Comparison of ENCODE assay signal across 35 cellular contexts in genomic region chr16:26542198-26542597, GRCh38.
"Had no signal": no experiment of that assay in that cellular context is flagged by ENCODE, and none has a peak within 500 bp of the region (broad histone marks: within the 10 kb centered on the region; RNA-seq: fewer than 3 reads in every experiment).

No MANE protein-coding gene starts in this region.

- H3K4me1 Mint-ChIP-seq: activated B cell treated with CpG ODN at 0.5 μM for 24 hours; activated CD4-positive, alpha-beta memory T cell treated with anti-CD3 and anti-CD28 coated beads, Interleukin-2, amount 10 ng/mL, durations not matched to agents 7 days and 5 days; activated CD4-positive, alpha-beta T cell treated with anti-CD3 and anti-CD28 coated beads for 36 hours; activated CD4-positive, alpha-beta T cell treated with anti-CD3 and anti-CD28 coated beads, Interleukin-2, amount 10 ng/mL, durations not matched to agents 7 days and 5 days; activated CD8-positive, alpha-beta memory T cell treated with anti-CD3 and anti-CD28 coated beads, Interleukin-2, amount 10 ng/mL, durations not matched to agents 7 days and 5 days; activated naive CD8-positive, alpha-beta T cell treated with anti-CD3 and anti-CD28 coated beads for 36 hours; T-cell had no signal

- H3K27ac ChIP-seq: adrenal gland, body of pancreas, brain microvascular endothelial cell, breast epithelium, VCaP had no signal

- H3K36me3 Mint-ChIP-seq: activated CD8-positive, alpha-beta memory T cell treated with anti-CD3 and anti-CD28 coated beads, Interleukin-2, amount 10 ng/mL, durations not matched to agents 7 days and 5 days; activated naive CD4-positive, alpha-beta T cell treated with anti-CD3 and anti-CD28 coated beads, Interleukin-2, amount 50 U/mL, for 72 hours; activated naive CD8-positive, alpha-beta T cell treated with anti-CD3 and anti-CD28 coated beads for 36 hours; T-cell had no signal

- H3K4me1 ChIP-seq: adrenal gland, body of pancreas, breast epithelium had no signal

- H3K36me3 ChIP-seq: adrenal gland, brain microvascular endothelial cell, breast epithelium had no signal

- H3K4me3 ChIP-seq: adrenal gland, body of pancreas, breast epithelium had no signal

- H3K9me3 ChIP-seq: adrenal gland, body of pancreas, breast epithelium had no signal

- ATAC-seq: activated CD4-positive, alpha-beta T cell treated with anti-CD3 and anti-CD28 coated beads for 36 hours; activated CD4-positive, CD25-positive, alpha-beta regulatory T cell treated with anti-CD3 and anti-CD28 coated beads, Interleukin-2, amount 50 U/mL, for 24 hours; activated CD8-positive, alpha-beta memory T cell treated with anti-CD3 and anti-CD28 coated beads, Interleukin-2, amount 10 ng/mL, durations not matched to agents 7 days and 5 days; activated CD8-positive, alpha-beta T cell treated with anti-CD3 and anti-CD28 coated beads, Interleukin-2, amount 10 ng/mL, durations not matched to agents 7 days and 5 days; activated naive CD4-positive, alpha-beta T cell treated with anti-CD3 and anti-CD28 coated beads, Interleukin-2, amount 50 U/mL, for 72 hours; body of pancreas; T-cell had no signal

- H3K4me3 Mint-ChIP-seq: activated B cell treated with CpG ODN at 0.5 μM for 24 hours; activated CD4-positive, alpha-beta memory T cell treated with anti-CD3 and anti-CD28 coated beads, Interleukin-2, amount 10 ng/mL, durations not matched to agents 7 days and 5 days; activated CD4-positive, alpha-beta T cell treated with anti-CD3 and anti-CD28 coated beads for 36 hours; activated CD4-positive, alpha-beta T cell treated with anti-CD3 and anti-CD28 coated beads, Interleukin-2, amount 10 ng/mL, durations not matched to agents 7 days and 5 days; activated CD8-positive, alpha-beta memory T cell treated with anti-CD3 and anti-CD28 coated beads, Interleukin-2, amount 10 ng/mL, durations not matched to agents 7 days and 5 days; activated CD8-positive, alpha-beta T cell treated with anti-CD3 and anti-CD28 coated beads, Interleukin-2, amount 10 ng/mL, durations not matched to agents 7 days and 5 days; activated naive CD8-positive, alpha-beta T cell treated with anti-CD3 and anti-CD28 coated beads for 36 hours; activated T-cell treated with anti-CD3 and anti-CD28 coated beads, Interleukin-2, amount 50 U/mL, for 24 hours; T-cell; T-helper 2 cell treated with Interferon-gamma antibody and Interleukin-4, amounts not matched to agents 5 μg/mL and 100 μg/mL, for 36 hours had no signal

- DNase-seq: activated B cell treated with CpG ODN at 0.5 μM for 24 hours; activated CD4-positive, alpha-beta memory T cell treated with anti-CD3 and anti-CD28 coated beads, Interleukin-2, amount 10 ng/mL, durations not matched to agents 7 days and 5 days; activated CD4-positive, alpha-beta T cell treated with anti-CD3 and anti-CD28 coated beads for 1 hour; activated CD4-positive, alpha-beta T cell treated with anti-CD3 and anti-CD28 coated beads for 36 hours; activated CD4-positive, alpha-beta T cell treated with anti-CD3 and anti-CD28 coated beads for 48 hours; activated CD4-positive, alpha-beta T cell treated with anti-CD3 and anti-CD28 coated beads, Interleukin-2, amount 10 ng/mL, durations not matched to agents 7 days and 5 days; activated CD4-positive, alpha-beta T cell treated with anti-CD3 and anti-CD28 coated beads, Interleukin-2, amount 50 U/mL, for 48 hours; activated CD8-positive, alpha-beta memory T cell treated with anti-CD3 and anti-CD28 coated beads for 24 hours; activated CD8-positive, alpha-beta memory T cell treated with anti-CD3 and anti-CD28 coated beads, Interleukin-2, amount 10 ng/mL, durations not matched to agents 7 days and 5 days; activated CD8-positive, alpha-beta memory T cell treated with anti-CD3 and anti-CD28 coated beads, Interleukin-2, amount 50 U/mL, for 48 hours; activated CD8-positive, alpha-beta T cell treated with anti-CD3 and anti-CD28 coated beads, Interleukin-2, amount 10 ng/mL, durations not matched to agents 7 days and 5 days; activated effector memory CD4-positive, alpha-beta T cell treated with Interleukin-2 at 50 U/mL for 16 hours; activated gamma-delta T cell; activated naive CD4-positive, alpha-beta T cell treated with anti-CD3 and anti-CD28 coated beads, Interleukin-2, amount 50 U/mL, for 16 hours; activated naive CD4-positive, alpha-beta T cell treated with Interleukin-2 at 50 U/mL for 16 hours; activated naive CD8-positive, alpha-beta T cell treated with anti-CD3 and anti-CD28 coated beads for 36 hours; activated T-cell treated with anti-CD3 and anti-CD28 coated beads, Interleukin-2, amount 50 U/mL, for 24 hours; activated T-cell treated with anti-CD3 and anti-CD28 coated beads, Interleukin-2, amount 50 U/mL, for 48 hours; adrenal gland; amniotic stem cell; aorta; body of pancreas; brain microvascular endothelial cell; central memory CD4-positive, alpha-beta T cell; T-cell; T-helper 2 cell; T-helper 9 cell had no signal

- FAIRE-seq: astrocyte, TTC549 had no signal

- H3K27ac Mint-ChIP-seq: activated B cell treated with CpG ODN at 0.5 μM for 24 hours; activated CD4-positive, alpha-beta memory T cell treated with anti-CD3 and anti-CD28 coated beads, Interleukin-2, amount 10 ng/mL, durations not matched to agents 7 days and 5 days; activated CD4-positive, alpha-beta T cell treated with anti-CD3 and anti-CD28 coated beads for 36 hours; activated CD4-positive, alpha-beta T cell treated with anti-CD3 and anti-CD28 coated beads, Interleukin-2, amount 10 ng/mL, durations not matched to agents 7 days and 5 days; activated CD8-positive, alpha-beta memory T cell treated with anti-CD3 and anti-CD28 coated beads, Interleukin-2, amount 10 ng/mL, durations not matched to agents 7 days and 5 days; activated CD8-positive, alpha-beta T cell treated with anti-CD3 and anti-CD28 coated beads, Interleukin-2, amount 10 ng/mL, durations not matched to agents 7 days and 5 days; activated naive CD4-positive, alpha-beta T cell treated with anti-CD3 and anti-CD28 coated beads, Interleukin-2, amount 50 U/mL, for 72 hours; activated naive CD8-positive, alpha-beta T cell treated with anti-CD3 and anti-CD28 coated beads for 36 hours; activated T-cell treated with anti-CD3 and anti-CD28 coated beads, Interleukin-2, amount 50 U/mL, for 24 hours; activated T-helper 2 cell treated with anti-CD3 and anti-CD28 coated beads, Interferon-gamma antibody, Interleukin-2, Interleukin-4, amounts not matched to agents 10 μg/mL and 5 μg/mL and 100 μg/mL, durations not matched to agents 14 hours and 24 hours and 36 hours; T-cell; T-helper 2 cell treated with Interferon-gamma antibody and Interleukin-4, amounts not matched to agents 5 μg/mL and 100 μg/mL, for 36 hours had no signal

- H3K27me3 ChIP-seq: adrenal gland, body of pancreas, brain microvascular endothelial cell, breast epithelium had no signal
